13 cellular contexts compared by ENCODE assay signal in genomic region chr14:33165144-33165925, GRCh38.
DNase-seq lines count a peak whose midpoint lies in the region; ATAC-seq and TF ChIP-seq lines count a peak whose summit lies in the region.
"Had no signal": no experiment of that assay in that cellular context is flagged by ENCODE, and none has a peak within 500 bp of the region (broad histone marks: within the 10 kb centered on the region; RNA-seq: fewer than 3 reads in every experiment).

No MANE protein-coding gene starts in this region.

- H3K27me3 ChIP-seq in right cardiac atrium (ENCODE audit: control insufficient read depth, insufficient read depth) (no peaks in the 10 kb centered on the region), right atrium auricular region (no peaks in the 10 kb centered on the region)

- no peak overlapping the region for H3K4me3 ChIP-seq in right cardiac atrium (ENCODE audit: low read length)
- no peak overlapping the region for H3K4me3 ChIP-seq in right atrium auricular region

- H3K27ac ChIP-seq in right cardiac atrium (ENCODE audit: low read length) (no peak overlapping the region), right atrium auricular region (no peak overlapping the region)

- no peaks in the 10 kb centered on the region for H3K36me3 ChIP-seq in right atrium auricular region

- intact Hi-C loops in right cardiac atrium (cut with DNase I) = no loop called here

- 62% methylated on average over 8 of the region's 8 CpGs for WGBS in right cardiac atrium

- ATAC-seq in right cardiac atrium (peak; percentile 32 to 84), GM19452 (IDR thresholded peaks at IDR 0.05; ENCODE audit: unreplicated experiment) (no peak), HG03095 (IDR thresholded peaks at IDR 0.05; ENCODE audit: unreplicated experiment) (no peak)
- ATAC-seq: activated CD8-positive, alpha-beta T cell treated with anti-CD3 and anti-CD28 coated beads, Interleukin-2, amount 10 ng/mL, durations not matched to agents 7 days and 5 days had no signal

- no peaks in the 10 kb centered on the region for H3K9me3 ChIP-seq in right cardiac atrium (ENCODE audit: control insufficient read depth, low read length)
- no peaks in the 10 kb centered on the region for H3K9me3 ChIP-seq in right atrium auricular region

- DNase-seq in right cardiac atrium (no peak), right atrium auricular region (ENCODE audit: low spot score) (no peak), amniotic epithelial cell (ENCODE audit: low read depth) (peak; percentile 3), iPS-NIHi7 (ENCODE audit: extremely low spot score) (peak; percentile 19), NCI-H2196 treated with DMSO at 0.1 percent for 48 hours (lab: John Stamatoyannopoulos, UW; ENCODE audit: unreplicated experiment) (no peak), DMS 273 (lab: John Stamatoyannopoulos, UW; ENCODE audit: unreplicated experiment) (no peak)
- DNase-seq: activated CD8-positive, alpha-beta T cell treated with anti-CD3 and anti-CD28 coated beads, Interleukin-2, amount 10 ng/mL, durations not matched to agents 7 days and 5 days; GDM1; NCI-H446 treated with DMSO at 0.1 percent for 48 hours; stimulated activated CD4-positive, alpha-beta T cell treated with anti-CD3 and anti-CD28 coated beads, Interleukin-15, amount 100 ng/mL, for 24 hours; SW 1271 had no signal

- H3K4me1 ChIP-seq in right cardiac atrium (ENCODE audit: control insufficient read depth, insufficient read depth, low read length) = no peaks in the 10 kb centered on the region
- H3K4me1 ChIP-seq in right atrium auricular region = no peaks in the 10 kb centered on the region

- no peak for TF ChIP-seq CTCF in right atrium auricular region (IDR thresholded peaks at IDR 0.05)

Comparison
In these comparisons a context has a peak if more than half of its experiments do, and no peak if none do; other contexts are left out.
1. ATAC-seq: peak in right cardiac atrium (2 of 2); none in GM19452 (single experiment) and HG03095 (single experiment).
2. DNase-seq: peak in amniotic epithelial cell (single experiment) and iPS-NIHi7 (single experiment); none in right cardiac atrium (0 of 3), right atrium auricular region (single experiment), NCI-H2196 treated with DMSO at 0.1 percent for 48 hours (single experiment) and DMS 273 (single experiment).